18 cellular contexts compared by ENCODE assay signal in the genomic region with DNA sequence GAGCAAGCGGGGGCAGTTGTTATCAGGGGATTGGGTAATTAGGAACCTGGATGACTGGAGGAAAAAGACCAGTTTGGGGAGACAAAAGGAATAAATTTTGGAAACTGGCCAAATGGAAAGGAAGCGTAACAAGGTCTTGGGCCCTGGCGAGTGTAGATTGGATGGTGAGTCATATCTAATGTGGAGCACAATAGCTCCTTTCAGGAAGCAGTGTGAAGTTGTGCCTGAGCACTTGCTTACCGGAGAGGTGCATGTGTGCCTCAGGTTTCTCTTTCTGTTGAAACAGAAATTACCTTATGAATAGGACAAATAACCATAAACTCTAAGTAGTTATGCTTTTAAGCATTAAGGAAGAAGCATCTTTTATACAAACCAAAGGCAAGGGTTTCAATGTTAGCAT.
DNase-seq lines count a peak whose midpoint lies in the region; ATAC-seq and TF ChIP-seq lines count a peak whose summit lies in the region.
"Had no signal": no experiment of that assay in that cellular context is flagged by ENCODE, and none has a peak within 500 bp of the region (broad histone marks: within the 10 kb centered on the region; RNA-seq: fewer than 3 reads in every experiment).

No MANE protein-coding gene starts in this region.

- H3K9me3 Mint-ChIP-seq in activated CD4-positive, alpha-beta T cell treated with anti-CD3 and anti-CD28 coated beads for 36 hours (ENCODE audit: low read depth), result no peaks in the 10 kb centered on the region

- CTCF ChIA-PET in RWPE1 (lab: Yijun Ruan, JAX), result no interaction called here
- CTCF ChIA-PET in activated CD4-positive, alpha-beta T cell treated with anti-CD3 and anti-CD28 coated beads for 36 hours (lab: Charles Lee), result no interaction called here

- no peak overlapping the region for H3K27ac Mint-ChIP-seq in activated CD4-positive, alpha-beta T cell treated with anti-CD3 and anti-CD28 coated beads for 36 hours
- H3K27ac Mint-ChIP-seq: activated T-helper 17 cell treated with anti-CD3 and anti-CD28 coated beads, Interleukin-2, amount 50 U/mL, for 72 hours; B cell; stimulated activated effector memory CD8-positive, alpha-beta T cell treated with anti-CD3 and anti-CD28 coated beads, Interleukin-12 subunit alpha, Interleukin-12 subunit beta, amount 100 ng/mL, for 72 hours; T-cell had no signal

- H3K36me3 Mint-ChIP-seq in activated CD4-positive, alpha-beta T cell treated with anti-CD3 and anti-CD28 coated beads for 36 hours (ENCODE audit: low read depth), result no peaks in the 10 kb centered on the region
- H3K36me3 Mint-ChIP-seq: stimulated activated effector memory CD8-positive, alpha-beta T cell treated with anti-CD3 and anti-CD28 coated beads, Interleukin-12 subunit alpha, Interleukin-12 subunit beta, amount 100 ng/mL, for 72 hours; T-cell had no signal

- POLR2A ChIA-PET in RWPE1 (lab: Yijun Ruan, JAX; ENCODE audit: low non-redundant PET), result no interaction called here
- POLR2A ChIA-PET in activated CD4-positive, alpha-beta T cell treated with anti-CD3 and anti-CD28 coated beads for 36 hours (lab: Charles Lee), result no interaction called here

- DNase-seq in GM12865 (ENCODE audit: low read depth) (peak; percentile 29), NCI-H1105 (lab: John Stamatoyannopoulos, UW) (peak; percentile 29), RWPE1 (ENCODE audit: low spot score) (peak; percentile 16), islet precursor cell (peak; percentile 59), posterior cingulate gyrus (no peak)
- DNase-seq in activated naive CD4-positive, alpha-beta T cell treated with anti-CD3 and anti-CD28 coated beads, Interleukin-2, amount 50 U/mL, for 16 hours, result no peak
- no peak for DNase-seq in activated CD4-positive, alpha-beta T cell treated with anti-CD3 and anti-CD28 coated beads for 36 hours
- DNase-seq: DND-41, NCI-H1930, RPMI8226, T-cell, WERI-Rb-1 had no signal

- ATAC-seq in GM21515 (IDR thresholded peaks at IDR 0.05; ENCODE audit: unreplicated experiment), result no peak
- no peak for ATAC-seq in activated CD4-positive, alpha-beta T cell treated with anti-CD3 and anti-CD28 coated beads for 36 hours
- ATAC-seq: activated T-helper 17 cell treated with anti-CD3 and anti-CD28 coated beads, Interleukin-2, amount 50 U/mL, for 72 hours; stimulated activated effector memory CD8-positive, alpha-beta T cell treated with anti-CD3 and anti-CD28 coated beads, Interleukin-12 subunit alpha, Interleukin-12 subunit beta, amount 100 ng/mL, for 72 hours; T-cell had no signal

- no peak overlapping the region for H3K4me3 Mint-ChIP-seq in activated CD4-positive, alpha-beta T cell treated with anti-CD3 and anti-CD28 coated beads for 36 hours
- H3K4me3 Mint-ChIP-seq: activated T-helper 17 cell treated with anti-CD3 and anti-CD28 coated beads, Interleukin-2, amount 50 U/mL, for 72 hours; B cell; stimulated activated effector memory CD8-positive, alpha-beta T cell treated with anti-CD3 and anti-CD28 coated beads, Interleukin-12 subunit alpha, Interleukin-12 subunit beta, amount 100 ng/mL, for 72 hours; T-cell had no signal

- no peaks in the 10 kb centered on the region for H3K4me1 Mint-ChIP-seq in activated CD4-positive, alpha-beta T cell treated with anti-CD3 and anti-CD28 coated beads for 36 hours
- H3K4me1 Mint-ChIP-seq: activated T-helper 17 cell treated with anti-CD3 and anti-CD28 coated beads, Interleukin-2, amount 50 U/mL, for 72 hours; B cell; stimulated activated effector memory CD8-positive, alpha-beta T cell treated with anti-CD3 and anti-CD28 coated beads, Interleukin-12 subunit alpha, Interleukin-12 subunit beta, amount 100 ng/mL, for 72 hours; T-cell had no signal

- H3K27me3 Mint-ChIP-seq in activated CD4-positive, alpha-beta T cell treated with anti-CD3 and anti-CD28 coated beads for 36 hours, result peaks cover 11% of the 10 kb centered on the region

- no peak overlapping the region for H3K27ac ChIP-seq in RWPE1
- H3K27ac ChIP-seq: prostate gland, tibial nerve, WERI-Rb-1 had no signal

- intact Hi-C loops in posterior cingulate gyrus (cut with DNase I), result no loop called here
- intact Hi-C loops in activated CD4-positive, alpha-beta T cell treated with anti-CD3 and anti-CD28 coated beads for 36 hours (cut with DNase I, micrococcal nuclease), result no loop called here

- H3K4me3 ChIP-seq in GM12865 (ENCODE audit: low read depth, low read length), result no peak overlapping the region
- H3K4me3 ChIP-seq: prostate gland, tibial nerve had no signal

- no peak for TF ChIP-seq CTCF in GM12865 (IDR thresholded peaks at IDR 0.05; ENCODE audit: insufficient read depth, low read depth, low read length, missing control alignments)
- no peak for TF ChIP-seq CTCF in RWPE1 (conservative IDR thresholded peaks at IDR 0.05; ENCODE audit: low read depth)

Comparison
In these comparisons a context has a peak if more than half of its experiments do, and no peak if none do; other contexts are left out.
1. DNase-seq: peak in GM12865 (single experiment), NCI-H1105 (single experiment), RWPE1 (single experiment) and islet precursor cell (single experiment); none in posterior cingulate gyrus (0 of 10), activated naive CD4-positive, alpha-beta T cell treated with anti-CD3 and anti-CD28 coated beads, Interleukin-2, amount 50 U/mL, for 16 hours (single experiment) and activated CD4-positive, alpha-beta T cell treated with anti-CD3 and anti-CD28 coated beads for 36 hours (single experiment).